ENCODE assay signal across 1 cellular context in the genomic region with DNA sequence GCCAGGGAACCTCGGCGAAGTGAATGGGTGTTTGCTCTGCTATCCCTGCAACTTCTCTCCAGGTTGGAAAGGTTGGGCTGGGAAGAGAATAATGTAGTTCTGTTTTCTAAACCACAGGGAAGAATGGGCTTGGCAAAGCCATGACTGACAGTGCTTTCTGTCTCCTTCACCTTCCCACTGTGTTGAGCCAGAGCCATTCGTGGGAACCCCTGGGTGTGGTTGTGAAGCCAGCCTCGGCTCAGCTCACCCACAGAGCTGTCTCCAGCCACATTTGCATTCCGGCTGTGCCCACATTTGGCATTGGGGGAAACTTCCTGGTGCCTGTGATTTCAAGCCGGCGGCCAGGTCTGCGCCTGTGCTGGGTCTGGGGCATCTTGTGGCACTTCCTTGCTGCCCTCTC.
TF ChIP-seq lines count a peak whose summit lies in the region.

No MANE protein-coding gene starts in this region.

TF ChIP-seq in PFSK-1, 5 proteins besides CTCF, POLR2A, EP300 and RAD21 (continued from another document):
- TF ChIP-seq, protein P1, sequence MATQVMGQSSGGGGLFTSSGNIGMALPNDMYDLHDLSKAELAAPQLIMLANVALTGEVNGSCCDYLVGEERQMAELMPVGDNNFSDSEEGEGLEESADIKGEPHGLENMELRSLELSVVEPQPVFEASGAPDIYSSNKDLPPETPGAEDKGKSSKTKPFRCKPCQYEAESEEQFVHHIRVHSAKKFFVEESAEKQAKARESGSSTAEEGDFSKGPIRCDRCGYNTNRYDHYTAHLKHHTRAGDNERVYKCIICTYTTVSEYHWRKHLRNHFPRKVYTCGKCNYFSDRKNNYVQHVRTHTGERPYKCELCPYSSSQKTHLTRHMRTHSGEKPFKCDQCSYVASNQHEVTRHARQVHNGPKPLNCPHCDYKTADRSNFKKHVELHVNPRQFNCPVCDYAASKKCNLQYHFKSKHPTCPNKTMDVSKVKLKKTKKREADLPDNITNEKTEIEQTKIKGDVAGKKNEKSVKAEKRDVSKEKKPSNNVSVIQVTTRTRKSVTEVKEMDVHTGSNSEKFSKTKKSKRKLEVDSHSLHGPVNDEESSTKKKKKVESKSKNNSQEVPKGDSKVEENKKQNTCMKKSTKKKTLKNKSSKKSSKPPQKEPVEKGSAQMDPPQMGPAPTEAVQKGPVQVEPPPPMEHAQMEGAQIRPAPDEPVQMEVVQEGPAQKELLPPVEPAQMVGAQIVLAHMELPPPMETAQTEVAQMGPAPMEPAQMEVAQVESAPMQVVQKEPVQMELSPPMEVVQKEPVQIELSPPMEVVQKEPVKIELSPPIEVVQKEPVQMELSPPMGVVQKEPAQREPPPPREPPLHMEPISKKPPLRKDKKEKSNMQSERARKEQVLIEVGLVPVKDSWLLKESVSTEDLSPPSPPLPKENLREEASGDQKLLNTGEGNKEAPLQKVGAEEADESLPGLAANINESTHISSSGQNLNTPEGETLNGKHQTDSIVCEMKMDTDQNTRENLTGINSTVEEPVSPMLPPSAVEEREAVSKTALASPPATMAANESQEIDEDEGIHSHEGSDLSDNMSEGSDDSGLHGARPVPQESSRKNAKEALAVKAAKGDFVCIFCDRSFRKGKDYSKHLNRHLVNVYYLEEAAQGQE (IDR thresholded peaks at IDR 0.05; ENCODE audit: insufficient read depth in 1 of 2, low read depth in 2 of 2, low read length in 2 of 2) = no peak
TF ChIP-seq in PFSK-1: peak in this region for 1.
